In the genomic region with DNA sequence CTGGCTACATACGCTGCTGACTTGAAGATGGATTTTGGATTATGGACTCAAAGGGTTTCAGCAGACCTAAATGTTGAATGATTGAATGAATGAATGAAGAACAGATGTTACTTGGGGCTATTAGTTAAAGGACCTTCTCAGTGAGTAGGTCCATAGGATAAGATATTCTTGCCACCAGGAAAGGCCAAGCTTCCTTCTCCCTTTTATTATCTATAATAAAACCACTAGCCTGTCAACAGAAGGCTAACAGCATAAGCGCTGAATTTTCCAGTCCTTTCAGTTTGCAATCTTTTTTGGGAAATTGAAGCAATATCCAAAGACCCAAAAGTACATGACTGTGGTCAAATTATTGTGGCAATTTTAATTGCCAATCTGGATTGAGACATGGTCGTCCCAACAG, we compare ENCODE assay signal across 23 cellular contexts.
DNase-seq lines count a peak whose midpoint lies in the region; ATAC-seq, FAIRE-seq and TF ChIP-seq lines count a peak whose summit lies in the region.
"Had no signal": no experiment of that assay in that cellular context is flagged by ENCODE, and none has a peak within 500 bp of the region (broad histone marks: within the 10 kb centered on the region; RNA-seq: fewer than 3 reads in every experiment).

No MANE protein-coding gene starts in this region.

- no CpG with 5 or more reads among the region's 3 CpGs for WGBS in H9 (ENCODE audit: extremely low coverage, insufficient read length, low lambda C conversion rate)
- 5% methylated on average over 3 of the region's 3 CpGs for WGBS in K562 (ENCODE audit: insufficient coverage, low coverage, missing lambda C conversion rate)

- H3K4me1 ChIP-seq in H9 (ENCODE audit: insufficient read depth, low read length) (peaks cover 18% of the 10 kb centered on the region; the same call in 1 of the 2 replicates), K562 (replicated peaks in 1 of 2; ENCODE audit: control insufficient read depth in 2 of 2, insufficient read depth in 2 of 2, low read length in 2 of 2) (no peaks in the 10 kb centered on the region; a peak in 2 of 5 replicates)
- H3K4me1 ChIP-seq: A549, BE2C had no signal

- no peak overlapping the region for H3K23ac ChIP-seq in H9 (ENCODE audit: insufficient read length, low read depth, low read length)

- H3K27me3 ChIP-seq in H9 (ENCODE audit: insufficient read depth, low read length) (no peaks in the 10 kb centered on the region), K562 (ENCODE audit: control insufficient read depth in 2 of 2, insufficient read depth in 2 of 2, low read length in 2 of 2) (peaks cover 0 to 6% of the 10 kb centered on the region in 2 experiments; a peak in 3 of 5 replicates)
- H3K27me3 ChIP-seq: BE2C; BLaER1 treated with 17β-estradiol and CSF1 and Interleukin-3, amounts not matched to agents 10 nM and 100 nM had no signal

- no peak overlapping the region for H2BK12ac ChIP-seq in H9 (ENCODE audit: insufficient read length, low read depth, low read length)

- H3K79me1 ChIP-seq in H9 (ENCODE audit: insufficient read depth, low read depth, low read length, poor library complexity, severe bottlenecking): no peaks in the 10 kb centered on the region

- H4K8ac ChIP-seq in H9 (replicated peaks; ENCODE audit: insufficient read length, low read depth, low read length): no peak overlapping the region

- no peaks in the 10 kb centered on the region for H3K23me2 ChIP-seq in H9 (ENCODE audit: insufficient read length, low read depth, low read length, poor library complexity, severe bottlenecking)

- no peak overlapping the region for H2BK5ac ChIP-seq in H9 (ENCODE audit: insufficient read length, low read length)

- H4K20me1 ChIP-seq in H9 (ENCODE audit: control insufficient read depth, insufficient read depth, insufficient read length) (no peaks in the 10 kb centered on the region), K562 (replicated peaks; ENCODE audit: control insufficient read depth, insufficient read depth, low read length) (no peaks in the 10 kb centered on the region)
- H4K20me1 ChIP-seq: BLaER1 treated with 17β-estradiol and CSF1 and Interleukin-3, amounts not matched to agents 10 nM and 100 nM had no signal

- no peak overlapping the region for H3K4ac ChIP-seq in H9 (ENCODE audit: low read depth, low read length)

- H3K9ac ChIP-seq in H9 (ENCODE audit: extremely low read depth, insufficient read length, low read length) (no peak overlapping the region), K562 (ENCODE audit: insufficient read depth in 1 of 2, low read depth in 2 of 2, low read length in 2 of 2) (no peak overlapping the region)
- H3K9ac ChIP-seq: BLaER1 treated with 17β-estradiol and CSF1 and Interleukin-3, amounts not matched to agents 10 nM and 100 nM had no signal

- H3T11ph ChIP-seq in H9 (ENCODE audit: low read length): no peak overlapping the region

- no peaks in the 10 kb centered on the region for H3K36me3 ChIP-seq in K562 (ENCODE audit: control insufficient read depth, insufficient read depth, low read length)
- H3K36me3 ChIP-seq: BE2C; BLaER1 treated with 17β-estradiol and CSF1 and Interleukin-3, amounts not matched to agents 10 nM and 100 nM had no signal

- H3K4me1 Mint-ChIP-seq in H9 (peaks cover 53 to 54% of the 10 kb centered on the region in 2 experiments), endothelial cell (ENCODE audit: unreplicated experiment) (peaks cover 18% of the 10 kb centered on the region)

- no peak overlapping the region for H3K4me3 ChIP-seq in K562
- H3K4me3 ChIP-seq: A549; BLaER1 treated with 17β-estradiol and CSF1 and Interleukin-3, amounts not matched to agents 10 nM and 100 nM had no signal

- H4K91ac ChIP-seq in H9 (ENCODE audit: insufficient read length, low read depth, low read length): no peak overlapping the region

- TF ChIP-seq RAD21 in K562 (CRISPR knock-in tag; conservative IDR thresholded peaks at IDR 0.05 in 1 of 2, IDR thresholded peaks at IDR 0.05 in 1 of 2): no peak

- no peak for TF ChIP-seq EP300 in K562 (IDR thresholded peaks at IDR 0.05; ENCODE audit: low read length)

- no peaks in the 10 kb centered on the region for H3K9me1 ChIP-seq in K562 (ENCODE audit: control insufficient read depth, insufficient read depth, low read length)

- CTCF ChIA-PET in K562 (lab: Yijun Ruan, JAX; ENCODE audit: low intra/inter-chr PET ratio): no interaction called here

- H3K4me3 Mint-ChIP-seq in H9: no peak overlapping the region
- no peak overlapping the region for H3K4me3 Mint-ChIP-seq in endothelial cell (ENCODE audit: unreplicated experiment)
- H3K4me3 Mint-ChIP-seq: CD14-positive monocyte; CD4-positive, alpha-beta memory T cell had no signal

- H3K27me3 Mint-ChIP-seq in H9 (ENCODE audit: low read depth) (no peaks in the 10 kb centered on the region), endothelial cell (ENCODE audit: unreplicated experiment) (no peaks in the 10 kb centered on the region)

- H2AFZ ChIP-seq in H9 (ENCODE audit: low read length): no peak overlapping the region
- H2AFZ ChIP-seq in K562 (ENCODE audit: low read depth, low read length): no peak overlapping the region

- no peak overlapping the region for H3K14ac ChIP-seq in H9 (ENCODE audit: insufficient read depth, low read length)

- H2AK5ac ChIP-seq in H9 (ENCODE audit: insufficient read length, low read length): no peak overlapping the region

- ATAC-seq in K562 (no peak), left colon (peak; percentile 92), GM18498 (IDR thresholded peaks at IDR 0.05; ENCODE audit: unreplicated experiment) (no peak)
- ATAC-seq: A549, HCT116 had no signal

- TF ChIP-seq CTCF in H9 (conservative IDR thresholded peaks at IDR 0.05): no peak
- TF ChIP-seq CTCF in K562 (IDR thresholded peaks at IDR 0.05 in 2 of 3, conservative IDR thresholded peaks at IDR 0.05 in 1 of 3; ENCODE audit: insufficient read depth in 2 of 3, low read depth in 1 of 3, low read length in 3 of 3): no peak
- no peak for TF ChIP-seq CTCF in endothelial cell (IDR thresholded peaks at IDR 0.05; ENCODE audit: unreplicated experiment)
- TF ChIP-seq CTCF in GM13976 (IDR thresholded peaks at IDR 0.05; ENCODE audit: borderline replicate concordance, control extremely low read depth, extremely low read depth, insufficient read depth, missing control alignments): no peak

- no peak overlapping the region for H4K5ac ChIP-seq in H9 (ENCODE audit: insufficient read length, low read depth, low read length)

- H3K36me3 Mint-ChIP-seq in H9 (ENCODE audit: insufficient read depth in 1 of 3, low read depth in 3 of 3) (no peaks in the 10 kb centered on the region), endothelial cell (ENCODE audit: low read depth, unreplicated experiment) (no peaks in the 10 kb centered on the region)
- H3K36me3 Mint-ChIP-seq: CD14-positive monocyte; CD4-positive, alpha-beta memory T cell had no signal

- no peak overlapping the region for H2BK120ac ChIP-seq in H9 (ENCODE audit: low read depth, low read length, poor library complexity, severe bottlenecking)

- in situ Hi-C loops in K562 (cut with MboI) (no loop called here), GM13976 (cut with MboI; ENCODE audit: low sequenced_read_pairs, unreplicated experiment) (no loop called here)

- POLR2A ChIA-PET in K562 (lab: Yijun Ruan, JAX): no interaction called here

- no peak overlapping the region for H3K27ac ChIP-seq in H9 (ENCODE audit: insufficient read length, low read depth, low read length)
- H3K27ac ChIP-seq in K562 (ENCODE audit: extremely low read depth, low read depth, low read length): no peak overlapping the region
- H3K27ac ChIP-seq: A549; BLaER1 treated with 17β-estradiol and CSF1 and Interleukin-3, amounts not matched to agents 10 nM and 100 nM had no signal

- intact Hi-C loops in K562 (cut with micrococcal nuclease): no loop called here
- intact Hi-C loops in left colon (cut with DNase I, micrococcal nuclease): no loop called here

- no peak overlapping the region for H3K56ac ChIP-seq in H9 (ENCODE audit: insufficient read length, low read depth, low read length)

- FAIRE-seq in K562 (lab: Jason Lieb, UNC): peak; percentile 11
- FAIRE-seq: A549, G401.6, GM12892, GM18507 had no signal

- no peaks in the 10 kb centered on the region for H3K9me3 Mint-ChIP-seq in H9
- no peaks in the 10 kb centered on the region for H3K9me3 Mint-ChIP-seq in endothelial cell (ENCODE audit: unreplicated experiment)

- no peak overlapping the region for H2BK20ac ChIP-seq in H9 (ENCODE audit: low read depth, low read length, poor library complexity, severe bottlenecking)

- H3K9me3 ChIP-seq in H9 (ENCODE audit: control insufficient read depth, low read depth, low read length): no peaks in the 10 kb centered on the region
- no peaks in the 10 kb centered on the region for H3K9me3 ChIP-seq in K562 (replicated peaks; ENCODE audit: control insufficient read depth, insufficient read depth, low read depth, low read length)
- H3K9me3 ChIP-seq: A549; BE2C; BLaER1 treated with 17β-estradiol and CSF1 and Interleukin-3, amounts not matched to agents 10 nM and 100 nM had no signal

- no peak for TF ChIP-seq POLR2A in K562 (conservative IDR thresholded peaks at IDR 0.05)

- no peak for DNase-seq in H9
- no peak for DNase-seq in K562 (ENCODE audit: extremely low read depth in 1 of 4, low spot score in 3 of 4)
- DNase-seq in left colon: no peak
- no peak for DNase-seq in endothelial cell (ENCODE audit: low spot score)
- DNase-seq in GM13976 (ENCODE audit: low spot score): no peak
- no peak for DNase-seq in EL
- DNase-seq: 8988T; ACHN; BE2C; Calu3; CD4-positive, alpha-beta memory T cell; COR-L47; DMS53; DMS79 treated with DMSO at 0.1 percent for 48 hours; GOT3 had no signal

- H2BK15ac ChIP-seq in H9 (ENCODE audit: low read depth, low read length): no peak overlapping the region

- H3K79me2 ChIP-seq in H9 (ENCODE audit: insufficient read depth, low read length) (no peaks in the 10 kb centered on the region), K562 (ENCODE audit: control insufficient read depth, insufficient read depth, low read length) (no peaks in the 10 kb centered on the region)

- no TSS peak for BruUV-seq in K562 (replicated peaks; lab: Mats Ljungman, UMichigan)

- H3K18ac ChIP-seq in H9 (ENCODE audit: insufficient read length, low read depth, low read length): no peak overlapping the region

- H3K27ac Mint-ChIP-seq in H9: peak overlapping the region in 2 of 3 experiments; percentile 2; a peak in 2 of 7 replicates
- H3K27ac Mint-ChIP-seq in endothelial cell (ENCODE audit: unreplicated experiment): no peak overlapping the region
- H3K27ac Mint-ChIP-seq: CD14-positive monocyte; CD4-positive, alpha-beta memory T cell had no signal

- H3K4me2 ChIP-seq in H9 (ENCODE audit: insufficient read depth, insufficient read length, low read length) (peak overlapping the region; percentile 15), K562 (ENCODE audit: insufficient read depth, low read length) (no peak overlapping the region)
- H3K4me2 ChIP-seq: A549; BLaER1 treated with 17β-estradiol and CSF1 and Interleukin-3, amounts not matched to agents 10 nM and 100 nM had no signal

TF ChIP-seq in K562, 482 proteins besides CTCF, POLR2A, EP300 and RAD21 (continues in another document):
- TF ChIP-seq DDX20 (tag; IDR thresholded peaks at IDR 0.05; ENCODE audit: low read depth): no peak
- TF ChIP-seq GABPA (tag; conservative IDR thresholded peaks at IDR 0.05; ENCODE audit: low read depth): no peak
